In genomic region chr9:32334112-32334511, GRCh38 we compare ENCODE assay signal across 28 cellular contexts.
"Had no signal": no experiment of that assay in that cellular context is flagged by ENCODE, and none has a peak within 500 bp of the region (broad histone marks: within the 10 kb centered on the region; RNA-seq: fewer than 3 reads in every experiment).

No MANE protein-coding gene starts in this region.

- H3K27me3 Mint-ChIP-seq: progenitor cell of endocrine pancreas had no signal

- H3K9me3 Mint-ChIP-seq: natural killer cell treated with Interleukin-12 subunit alpha and Interleukin-12 subunit beta and Interleukin-15 and Interleukin-18, amount 100 ng/mL, for 72 hours; type B pancreatic cell had no signal

- H3K4me3 Mint-ChIP-seq: mesothelial cell of epicardium; naive B cell; natural killer cell treated with Interleukin-12 subunit alpha and Interleukin-12 subunit beta and Interleukin-15 and Interleukin-18, amount 100 ng/mL, for 72 hours; neural crest cell; type B pancreatic cell had no signal

- DNase-seq: dermis blood vessel endothelial cell; effector memory CD4-positive, alpha-beta T cell; foreskin keratinocyte; heart left ventricle; left cardiac atrium; left lung; mesenchymal stem cell; mucosa of descending colon; naive B cell; pancreas; stimulated activated CD4-positive, alpha-beta T cell treated with anti-CD3 and anti-CD28 coated beads, Interleukin-12 subunit alpha, Interleukin-12 subunit beta, amount 100 ng/mL, for 4 hours; stimulated activated CD4-positive, alpha-beta T cell treated with anti-CD3 and anti-CD28 coated beads, Interleukin-1b, Interleukin-23, amount 100 ng/mL, for 48 hours; stimulated activated CD4-positive, alpha-beta T cell treated with anti-CD3 and anti-CD28 coated beads, Interleukin-4, amount 100 ng/mL, for 1 hour; stimulated activated CD8-positive, alpha-beta memory T cell treated with anti-CD3 and anti-CD28 coated beads, Interleukin-4, amount 100 ng/mL, for 48 hours; stimulated activated naive CD4-positive, alpha-beta T cell treated with Interleukin-2 at 50 U/mL for 16 hours; stomach; thyroid gland had no signal

- H3K4me1 Mint-ChIP-seq: mesothelial cell of epicardium, neural crest cell had no signal

- H3K27ac ChIP-seq: coronary artery, esophagus muscularis mucosa, foreskin keratinocyte, gastroesophageal sphincter, heart left ventricle, hepatocyte, left lung, neutrophil, pancreas, stomach, thyroid gland had no signal

- H3K27ac Mint-ChIP-seq: mesothelial cell of epicardium; naive B cell; natural killer cell treated with Interleukin-12 subunit alpha and Interleukin-12 subunit beta and Interleukin-15 and Interleukin-18, amount 100 ng/mL, for 72 hours; progenitor cell of endocrine pancreas; type B pancreatic cell had no signal

- ATAC-seq: foreskin keratinocyte; gastroesophageal sphincter; heart left ventricle; left cardiac atrium; left lung; mucosa of descending colon; natural killer cell treated with Interleukin-12 subunit alpha and Interleukin-12 subunit beta and Interleukin-15 and Interleukin-18, amount 100 ng/mL, for 72 hours; pancreas; sciatic nerve had no signal

- H3K36me3 Mint-ChIP-seq: mesothelial cell of epicardium; naive B cell; natural killer cell treated with Interleukin-12 subunit alpha and Interleukin-12 subunit beta and Interleukin-15 and Interleukin-18, amount 100 ng/mL, for 72 hours; type B pancreatic cell had no signal
